1 cellular context compared by ENCODE assay signal in genomic region chr4:67668315-67668714, GRCh38.
TF ChIP-seq lines count a peak whose summit lies in the region.

No MANE protein-coding gene starts in this region.

TF ChIP-seq in IMR-90, 13 proteins besides CTCF, POLR2A, EP300 and RAD21:
- peak; percentile 49 for TF ChIP-seq MAFK (IDR thresholded peaks at IDR 0.05; ENCODE audit: low read depth, low read length)
- no peak for TF ChIP-seq BHLHE40 (IDR thresholded peaks at IDR 0.05; ENCODE audit: low read depth, low read length)
